ENCODE assay signal across 8 cellular contexts in genomic region chr19:34255546-34255945, GRCh38. TPM values are rescaled to one million over a fixed set of nuclear protein-coding genes. Genes with fewer than 3 reads are reported as not detected.
DNase-seq lines count a peak whose midpoint lies in the region; ATAC-seq, FAIRE-seq and TF ChIP-seq lines count a peak whose summit lies in the region.

No MANE protein-coding gene starts in this region.

- POLR2A ChIA-PET in SK-N-SH (lab: Yijun Ruan, JAX): no interaction called here

- peaks cover 13% of the 10 kb centered on the region for H3F3A ChIP-seq in SK-N-SH (replicated peaks; ENCODE audit: insufficient read depth)

- H3K4me2 ChIP-seq in SK-N-SH (peak overlapping the region; percentile 89), keratinocyte (ENCODE audit: control insufficient read depth, extremely low read depth, insufficient read depth, low read depth, low read length) (peak overlapping the region; percentile 87)

- peaks cover 4% of the 10 kb centered on the region for H3K36me3 Mint-ChIP-seq in activated naive CD8-positive, alpha-beta T cell

- no peak for FAIRE-seq in keratinocyte (lab: Jason Lieb, UNC)

- H4K20me1 ChIP-seq in SK-N-SH (ENCODE audit: insufficient read depth): no peaks in the 10 kb centered on the region; the same call in 1 of the 2 replicates
- no peaks in the 10 kb centered on the region for H4K20me1 ChIP-seq in keratinocyte (ENCODE audit: control insufficient read depth, extremely low read depth, insufficient read depth, low read length)

- H3K4me3 ChIP-seq in SK-N-SH (ENCODE audit: low read depth in 2 of 2, low read length in 1 of 2) (peak overlapping the region; percentile 65 to 90), keratinocyte (ENCODE audit: control insufficient read depth in 2 of 3, extremely low read depth in 1 of 3, insufficient read depth in 2 of 3, low read depth in 1 of 3, low read length in 3 of 3) (peak overlapping the region; percentile 66 to 90 (median 81)), stomach smooth muscle (ENCODE audit: low read length in 2 of 2) (peak overlapping the region; percentile 67 to 89)

- H3K27me3 Mint-ChIP-seq in activated naive CD8-positive, alpha-beta T cell: no peaks in the 10 kb centered on the region

- no peaks in the 10 kb centered on the region for H3K9me1 ChIP-seq in keratinocyte (ENCODE audit: control insufficient read depth, extremely low read depth, insufficient read depth, low read length)

- peaks cover 39% of the 10 kb centered on the region for H3K4me1 Mint-ChIP-seq in activated naive CD8-positive, alpha-beta T cell (ENCODE audit: low read depth)

- no peak for TF ChIP-seq RAD21 in SK-N-SH (IDR thresholded peaks at IDR 0.05; ENCODE audit: low read length)

- TF ChIP-seq CTCF in SK-N-SH (IDR thresholded peaks at IDR 0.05) (no peak), keratinocyte (optimal IDR thresholded peaks at IDR 0.05 in 1 of 3, IDR thresholded peaks at IDR 0.05 in 1 of 3, conservative IDR thresholded peaks at IDR 0.05 in 1 of 3; ENCODE audit: extremely low read depth in 1 of 3, insufficient read depth in 2 of 3, low read length in 3 of 3) (no peak)

- H3K9me2 ChIP-seq in SK-N-SH: no peaks in the 10 kb centered on the region

- H2AFZ ChIP-seq in SK-N-SH (ENCODE audit: low read depth): no peak overlapping the region
- no peak overlapping the region for H2AFZ ChIP-seq in keratinocyte (ENCODE audit: control insufficient read depth, low read length)

- peaks cover 0 to 8% of the 10 kb centered on the region in 2 experiments for H3K36me3 ChIP-seq in SK-N-SH (replicated peaks in 1 of 2; ENCODE audit: control insufficient read depth in 1 of 2, insufficient read depth in 2 of 2, low read length in 1 of 2)
- no peaks in the 10 kb centered on the region for H3K36me3 ChIP-seq in keratinocyte (ENCODE audit: control insufficient read depth in 2 of 2, extremely low read depth in 1 of 2, insufficient read depth in 2 of 2, low read length in 2 of 2)
- no peaks in the 10 kb centered on the region for H3K36me3 ChIP-seq in stomach smooth muscle (ENCODE audit: control insufficient read depth in 2 of 2, insufficient read depth in 2 of 2, low read length in 2 of 2)

- H3K9ac ChIP-seq in SK-N-SH (peak overlapping the region; percentile 92), keratinocyte (ENCODE audit: control insufficient read depth, extremely low read depth, insufficient read depth, low read length) (peak overlapping the region; percentile 75), stomach smooth muscle (ENCODE audit: low read length in 2 of 2) (peak overlapping the region; percentile 73 to 76)

- H3K27ac ChIP-seq in SK-N-SH (ENCODE audit: low read depth in 2 of 2, low read length in 1 of 2): peak overlapping the region in 1 of 2 experiments; percentile 80; a peak in 1 of 4 replicates
- no peak overlapping the region for H3K27ac ChIP-seq in keratinocyte (ENCODE audit: control insufficient read depth, insufficient read depth, low read length)
- H3K27ac ChIP-seq in stomach smooth muscle (ENCODE audit: low read length): no peak overlapping the region

- no peaks in the 10 kb centered on the region for H3K27me3 ChIP-seq in SK-N-SH (ENCODE audit: insufficient read depth)
- H3K27me3 ChIP-seq in keratinocyte (ENCODE audit: control insufficient read depth, extremely low read depth, insufficient read depth, low read length): no peaks in the 10 kb centered on the region
- no peaks in the 10 kb centered on the region for H3K27me3 ChIP-seq in stomach smooth muscle (ENCODE audit: control insufficient read depth in 1 of 2, insufficient read depth in 2 of 2, low read length in 2 of 2)

- peaks cover 2 to 31% of the 10 kb centered on the region in 2 experiments; a peak in 2 of 4 replicates for H3K4me1 ChIP-seq in SK-N-SH (ENCODE audit: control insufficient read depth in 1 of 2, insufficient read depth in 2 of 2, low read depth in 1 of 2, low read length in 1 of 2)
- peaks cover 3% of the 10 kb centered on the region for H3K4me1 ChIP-seq in keratinocyte (ENCODE audit: control insufficient read depth, extremely low read depth, insufficient read depth, low read length)
- H3K4me1 ChIP-seq in stomach smooth muscle (ENCODE audit: control insufficient read depth, insufficient read depth, low read length): peaks cover 11% of the 10 kb centered on the region

- CTCF ChIA-PET in SK-N-SH (lab: Yijun Ruan, JAX): no interaction called here

- ATAC-seq in SK-N-SH treated with all-trans-retinoic acid at 6 μM for 48 hours (no peak), GM18517 (IDR thresholded peaks at IDR 0.05; ENCODE audit: unreplicated experiment) (no peak)

- dilution Hi-C loops in keratinocyte (cut with MboI; ENCODE audit: extremely low pct_ligation_motif_present, low sequenced_read_pairs): no loop called here

- H3K9me3 ChIP-seq in SK-N-SH: no peaks in the 10 kb centered on the region
- no peaks in the 10 kb centered on the region for H3K9me3 ChIP-seq in keratinocyte (ENCODE audit: control insufficient read depth, low read depth, low read length)
- H3K9me3 ChIP-seq in stomach smooth muscle (ENCODE audit: control insufficient read depth in 2 of 2, low read length in 2 of 2): no peaks in the 10 kb centered on the region

- H3K27ac Mint-ChIP-seq in activated naive CD8-positive, alpha-beta T cell: peak overlapping the region; percentile 70

- no peak for TF ChIP-seq EP300 in SK-N-SH (IDR thresholded peaks at IDR 0.05; ENCODE audit: borderline replicate concordance in 1 of 2, low read depth in 1 of 2, low read length in 1 of 2)

- WGBS in SK-N-SH (ENCODE audit: low lambda C conversion rate): 64% methylated on average over 9 of the region's 9 CpGs

- peak overlapping the region; percentile 89 for H3K4me3 Mint-ChIP-seq in activated naive CD8-positive, alpha-beta T cell

- DNase-seq in SK-N-SH: no peak
- DNase-seq in keratinocyte (ENCODE audit: low read depth, low spot score): no peak
- DNase-seq in NCI-H82 (lab: John Stamatoyannopoulos, UW): no peak
- no peak for DNase-seq in iPS-NIHi7 (ENCODE audit: extremely low spot score)

- peaks cover 57% of the 10 kb centered on the region for H3K79me2 ChIP-seq in SK-N-SH (ENCODE audit: insufficient read depth)
- H3K79me2 ChIP-seq in keratinocyte (ENCODE audit: control insufficient read depth, insufficient read depth, low read length): peaks cover 21% of the 10 kb centered on the region

- H3K9me3 Mint-ChIP-seq in activated naive CD8-positive, alpha-beta T cell (ENCODE audit: low read depth): no peaks in the 10 kb centered on the region

TF ChIP-seq in SK-N-SH, 30 proteins besides CTCF, POLR2A, EP300 and RAD21 (continues in another document):
- TF ChIP-seq EZH2phosphoT487 (IDR thresholded peaks at IDR 0.05; ENCODE audit: borderline replicate concordance, low read depth) (no peak), IRF3 (IDR thresholded peaks at IDR 0.05; ENCODE audit: low read depth, low read length) (no peak), JUND (IDR thresholded peaks at IDR 0.05) (no peak), SMC3 (IDR thresholded peaks at IDR 0.05; ENCODE audit: low read depth, low read length) (no peak), TAF1 (IDR thresholded peaks at IDR 0.05; ENCODE audit: borderline replicate concordance, low read depth, low read length) (no peak)

TF ChIP-seq in SK-N-SH treated with all-trans-retinoic acid at 6 μM for 48 hours, 23 proteins besides CTCF, POLR2A, EP300 and RAD21 (continues in another document):
- TF ChIP-seq CSDC2 (CRISPR knock-in tag; IDR thresholded peaks at IDR 0.05) (no peak), RARB (CRISPR knock-in tag; IDR thresholded peaks at IDR 0.05) (no peak), ZC3H10 (CRISPR knock-in tag; IDR thresholded peaks at IDR 0.05) (no peak), CSRNP3 (CRISPR knock-in tag; IDR thresholded peaks at IDR 0.05) (no peak), ZNF70 (CRISPR knock-in tag; IDR thresholded peaks at IDR 0.05) (no peak), GLIS3 (CRISPR knock-in tag; IDR thresholded peaks at IDR 0.05) (no peak), OSR1 (CRISPR knock-in tag; IDR thresholded peaks at IDR 0.05) (no peak), CREB5 (CRISPR knock-in tag; IDR thresholded peaks at IDR 0.05; ENCODE audit: low read depth) (no peak), TOX (CRISPR knock-in tag; IDR thresholded peaks at IDR 0.05; ENCODE audit: borderline replicate concordance) (no peak), ZFP30 (CRISPR knock-in tag; IDR thresholded peaks at IDR 0.05) (no peak)

RNA-seq across cellular contexts. Expression of gene GARRE1, which starts 1.2 kb away (rescaled TPM):
- 9.7 and 10.9 TPM in 2 replicates for polyA plus RNA-seq in SK-N-SH (2012; rRNA removed)
- 6.3 and 7.8 TPM in 2 replicates for polyA plus RNA-seq in SK-N-SH (2012; cell fraction: cytosol; rRNA removed)
- polyA plus RNA-seq in SK-N-SH (2012; cell fraction: nucleus; rRNA removed): 13.0 and 15.5 TPM in 2 replicates
- polyA plus RNA-seq in keratinocyte: 4.9 to 5.7 TPM (median 5.1 TPM) in 3 replicates
- 7.6 TPM for polyA plus RNA-seq in keratinocyte (2011; ENCODE audit: low read depth)
- polyA plus RNA-seq in keratinocyte (2011; cell fraction: cytosol; rRNA removed): 3.5 and 4.5 TPM in 2 replicates
- 12.5 and 12.8 TPM in 2 replicates for polyA plus RNA-seq in keratinocyte (2011; cell fraction: nucleus; rRNA removed)
- polyA plus RNA-seq in keratinocyte (2012; ENCODE audit: low replicate concordance): 5.4 and 9.7 TPM in 2 replicates
- polyA minus RNA-seq in keratinocyte: 7.6 to 8.4 TPM (median 8.1 TPM) in 3 replicates
- 5.4 TPM for polyA minus RNA-seq in keratinocyte (2011; cell fraction: cytosol; rRNA and poly(A)+ RNA removed)
- 11.6 and 15.8 TPM in 2 replicates for polyA minus RNA-seq in keratinocyte (2011; cell fraction: nucleus; rRNA and poly(A)+ RNA removed)
